ENCODE assay signal across 7 cellular contexts in genomic region chr9:89282248-89282968, GRCh38. TPM values are rescaled to one million over a fixed set of nuclear protein-coding genes. Genes with fewer than 3 reads are reported as not detected.
DNase-seq lines count a peak whose midpoint lies in the region; ATAC-seq and TF ChIP-seq lines count a peak whose summit lies in the region.
"Not testable (repeated sequence)": the region's sequence is repeated elsewhere in the genome, so short reads cannot be mapped to it uniquely, and the experiment has no call there.

No MANE protein-coding gene starts in this region.

- intact Hi-C loops in right cardiac atrium (cut with DNase I); natural killer cell (cut with micrococcal nuclease): not testable (repeated sequence)

- TF ChIP-seq CTCF in coronary artery (IDR thresholded peaks at IDR 0.05); natural killer cell (IDR thresholded peaks at IDR 0.05): not testable (repeated sequence)

- H3K4me3 ChIP-seq in coronary artery (peak overlapping the region; percentile 60), right cardiac atrium (ENCODE audit: low read length) (peak overlapping the region; percentile 6)

- not testable (repeated sequence) for H3K27ac Mint-ChIP-seq in activated naive CD4-positive, alpha-beta T cell treated with anti-CD3 and anti-CD28 coated beads, Interleukin-2, amount 50 U/mL, for 24 hours; natural killer cell; stimulated activated effector memory CD8-positive, alpha-beta T cell treated with anti-CD3 and anti-CD28 coated beads, Interleukin-12 subunit alpha, Interleukin-12 subunit beta, amount 100 ng/mL, for 72 hours

- H3K4me1 ChIP-seq in right cardiac atrium (ENCODE audit: control insufficient read depth, insufficient read depth, low read length): not testable (repeated sequence)

- not testable (repeated sequence) for H3K27me3 ChIP-seq in right cardiac atrium (ENCODE audit: control insufficient read depth, insufficient read depth)

- not testable (repeated sequence) for H3K9me3 Mint-ChIP-seq in activated naive CD4-positive, alpha-beta T cell treated with anti-CD3 and anti-CD28 coated beads, Interleukin-2, amount 50 U/mL, for 24 hours; natural killer cell; stimulated activated effector memory CD8-positive, alpha-beta T cell treated with anti-CD3 and anti-CD28 coated beads, Interleukin-12 subunit alpha, Interleukin-12 subunit beta, amount 100 ng/mL, for 72 hours

- not testable (repeated sequence) for H3K27me3 Mint-ChIP-seq in activated naive CD4-positive, alpha-beta T cell treated with anti-CD3 and anti-CD28 coated beads, Interleukin-2, amount 50 U/mL, for 24 hours; natural killer cell (ENCODE audit: low read depth in 2 of 2)

- ATAC-seq in right cardiac atrium (peak; percentile 72), natural killer cell (peak in 2 of 3 donors; percentile 50 to 65)
- ATAC-seq in stimulated activated effector memory CD8-positive, alpha-beta T cell treated with anti-CD3 and anti-CD28 coated beads, Interleukin-12 subunit alpha, Interleukin-12 subunit beta, amount 100 ng/mL, for 72 hours: not testable (repeated sequence)

- not testable (repeated sequence) for H3K9me3 ChIP-seq in right cardiac atrium (ENCODE audit: control insufficient read depth, low read length)

- not testable (repeated sequence) for H3K4me1 Mint-ChIP-seq in activated naive CD4-positive, alpha-beta T cell treated with anti-CD3 and anti-CD28 coated beads, Interleukin-2, amount 50 U/mL, for 24 hours; natural killer cell; stimulated activated effector memory CD8-positive, alpha-beta T cell treated with anti-CD3 and anti-CD28 coated beads, Interleukin-12 subunit alpha, Interleukin-12 subunit beta, amount 100 ng/mL, for 72 hours

- WGBS in right cardiac atrium: 60% methylated on average over 42 of the region's 42 CpGs

- DNase-seq in EH (ENCODE audit: low read depth): peak; percentile 3
- DNase-seq in RPMI7951 (ENCODE audit: low read depth): peak; percentile 6
- DNase-seq in coronary artery (ENCODE audit: low spot score); natural killer cell; stimulated activated effector memory CD8-positive, alpha-beta T cell treated with anti-CD3 and anti-CD28 coated beads, Interleukin-12 subunit alpha, Interleukin-12 subunit beta, amount 100 ng/mL, for 72 hours (ENCODE audit: low spot score in 2 of 2): not testable (repeated sequence)
- peak; percentile 51 to 81 (median 75) for DNase-seq in right cardiac atrium

- not testable (repeated sequence) for H3K27ac ChIP-seq in coronary artery; right cardiac atrium (ENCODE audit: low read length)

- H3K36me3 Mint-ChIP-seq in activated naive CD4-positive, alpha-beta T cell treated with anti-CD3 and anti-CD28 coated beads, Interleukin-2, amount 50 U/mL, for 24 hours; natural killer cell; stimulated activated effector memory CD8-positive, alpha-beta T cell treated with anti-CD3 and anti-CD28 coated beads, Interleukin-12 subunit alpha, Interleukin-12 subunit beta, amount 100 ng/mL, for 72 hours: not testable (repeated sequence)

- H3K4me3 Mint-ChIP-seq in activated naive CD4-positive, alpha-beta T cell treated with anti-CD3 and anti-CD28 coated beads, Interleukin-2, amount 50 U/mL, for 24 hours: peak overlapping the region; percentile 20
- H3K4me3 Mint-ChIP-seq in natural killer cell: peak overlapping the region; percentile 81
- peak overlapping the region; percentile 18 for H3K4me3 Mint-ChIP-seq in stimulated activated effector memory CD8-positive, alpha-beta T cell treated with anti-CD3 and anti-CD28 coated beads, Interleukin-12 subunit alpha, Interleukin-12 subunit beta, amount 100 ng/mL, for 72 hours

RNA-seq across cellular contexts. Expression of gene CKS2, which starts 28.6 kb away (rescaled TPM):
- 934 and 1,193 TPM in 2 replicates for total RNA-seq in RPMI7951 (2014; rRNA removed; shearing (Covaris generic))
- total RNA-seq in right cardiac atrium: 1 to 10 TPM; 2.8 to 7.2 (median 4.2) TPM
- 11.7 TPM for polyA plus RNA-seq in right cardiac atrium
- 10 to 100 TPM; 11.4 to 18.3 (median 16.4) TPM for total RNA-seq in natural killer cell

RNA-seq across cellular contexts. Expression of gene SECISBP2, which starts 35.9 kb away (rescaled TPM):
- 10.0 and 11.1 TPM in 2 replicates for total RNA-seq in RPMI7951 (2014; rRNA removed; shearing (Covaris generic))
- 10 to 100 TPM; 16.2 to 20.6 (median 17.4) TPM for total RNA-seq in right cardiac atrium
- polyA plus RNA-seq in right cardiac atrium: 14.6 TPM
- total RNA-seq in natural killer cell: 10 to 100 TPM; 79.5 to 95.8 (median 88.7) TPM

Comparison
In these comparisons a context has a peak if more than half of its experiments do, and no peak if none do; other contexts are left out.
1. H3K4me3 Mint-ChIP-seq: peak in every context shown above with its lines; median percentile 81 in natural killer cell; 20 in activated naive CD4-positive, alpha-beta T cell treated with anti-CD3 and anti-CD28 coated beads, Interleukin-2, amount 50 U/mL, for 24 hours; 18 in stimulated activated effector memory CD8-positive, alpha-beta T cell treated with anti-CD3 and anti-CD28 coated beads, Interleukin-12 subunit alpha, Interleukin-12 subunit beta, amount 100 ng/mL, for 72 hours.
2. RNA of gene CKS2, which starts 28.6 kb away (total RNA-seq): 934 to 1,193 TPM in RPMI7951; 11.4 to 18.3 TPM in natural killer cell and 2.8 to 7.2 TPM in right cardiac atrium; every median in the first group is over 10 times any median in the second.